In genomic region chr19:10305139-10305806, GRCh38 we compare ENCODE assay signal across 14 cellular contexts. TPM values are rescaled to one million over a fixed set of nuclear protein-coding genes. Genes with fewer than 3 reads are reported as not detected.
DNase-seq lines count a peak whose midpoint lies in the region; FAIRE-seq and TF ChIP-seq lines count a peak whose summit lies in the region.
"Had no signal": no experiment of that assay in that cellular context is flagged by ENCODE, and none has a peak within 500 bp of the region (broad histone marks: within the 10 kb centered on the region; RNA-seq: fewer than 3 reads in every experiment).

No MANE protein-coding gene starts in this region.

- intact Hi-C loops in posterior cingulate gyrus (cut with DNase I), result no loop called here
- intact Hi-C loops in Calu3 (cut with micrococcal nuclease; ENCODE audit: unreplicated experiment), result no loop called here

- no peaks in the 10 kb centered on the region for H3K4me1 Mint-ChIP-seq in Calu3 (ENCODE audit: low read depth, unreplicated experiment)

- TF ChIP-seq CTCF in Calu3 (IDR thresholded peaks at IDR 0.05; ENCODE audit: unreplicated experiment), result no peak

- no peak overlapping the region for H3K27ac Mint-ChIP-seq in Calu3 (ENCODE audit: unreplicated experiment)
- H3K27ac Mint-ChIP-seq: activated CD8-positive, alpha-beta T cell treated with anti-CD3 and anti-CD28 coated beads for 36 hours had no signal

- TF ChIP-seq POLR2A in H54 (IDR thresholded peaks at IDR 0.05; ENCODE audit: low read depth, low read length), result no peak

- CTCF ChIA-PET in Calu3 (lab: Charles Lee), result interaction anchor here (0.5 to 0.7 kb wide), 2 partner anchors 55 to 285 kb away, joined by 3 to 6 read pairs; no protein-coding TSS in a partner anchor

- no peak for FAIRE-seq in H54 (lab: Jason Lieb, UNC)
- FAIRE-seq: islet of Langerhans, pancreas, RCC 7860 had no signal

- no peaks in the 10 kb centered on the region for H3K27me3 Mint-ChIP-seq in Calu3 (ENCODE audit: unreplicated experiment)
- H3K27me3 Mint-ChIP-seq: activated CD8-positive, alpha-beta T cell treated with anti-CD3 and anti-CD28 coated beads for 36 hours had no signal

- H3K4me3 Mint-ChIP-seq in Calu3 (ENCODE audit: low read depth, unreplicated experiment), result no peak overlapping the region
- H3K4me3 Mint-ChIP-seq: activated CD8-positive, alpha-beta T cell treated with anti-CD3 and anti-CD28 coated beads for 36 hours had no signal

- no peaks in the 10 kb centered on the region for H3K9me3 Mint-ChIP-seq in Calu3 (ENCODE audit: low read depth, unreplicated experiment)
- H3K9me3 Mint-ChIP-seq: activated CD8-positive, alpha-beta T cell treated with anti-CD3 and anti-CD28 coated beads for 36 hours had no signal

- BruUV-seq in Calu3 (replicated peaks; lab: Mats Ljungman, UMichigan), result no TSS peak

- DNase-seq in ELR (ENCODE audit: low read depth) (peak; percentile 85), NOMO-1 treated with dmso at 0.1 percent for 144 hours (lab: John Stamatoyannopoulos, UW; ENCODE audit: unreplicated experiment) (peak; percentile 18), dermis blood vessel endothelial cell (peak; percentile 42), posterior cingulate gyrus (peak in 9 of 10 donors; percentile 44 to 95 (median 70)), Calu3 (no peak), H54 (ENCODE audit: insufficient read length, low spot score) (no peak)
- no peak for DNase-seq in NK-92 treated with Interleukin-12 subunit alpha and Interleukin-12 subunit beta, amount 100 ng/mL, for 24 hours (lab: John Stamatoyannopoulos, UW)
- DNase-seq: activated CD8-positive, alpha-beta T cell treated with anti-CD3 and anti-CD28 coated beads for 36 hours; amniotic stem cell; erythroblast; NCI-H1417; pancreas had no signal

- no peaks in the 10 kb centered on the region for H3K36me3 Mint-ChIP-seq in Calu3 (ENCODE audit: insufficient read depth, unreplicated experiment)

RNA-seq across cellular contexts. Expression of gene ZGLP1, which starts 4.3 kb away (rescaled TPM):
- 0.47 and 1.4 TPM in 2 replicates for total RNA-seq in dermis blood vessel endothelial cell
- total RNA-seq in Calu3 (2022), result 4.6 and 7.0 TPM in 2 replicates

RNA-seq across cellular contexts. Expression of gene FDX2, which starts 10.5 kb away (rescaled TPM):
- total RNA-seq in dermis blood vessel endothelial cell (18.7 and 25.4 TPM in 2 replicates), Calu3 (2022) (18.7 and 18.9 TPM in 2 replicates)

RNA-seq across cellular contexts. Expression of gene ICAM5, which starts 15.5 kb away (rescaled TPM):
- 0.09 and 0.17 TPM in 2 replicates for total RNA-seq in dermis blood vessel endothelial cell
- total RNA-seq in Calu3 (2022), result 0.61 and 1.3 TPM in 2 replicates

RNA-seq across cellular contexts. Expression of gene ICAM4, which starts 18.5 kb away (rescaled TPM):
- 0.79 and 0.85 TPM in 2 replicates for total RNA-seq in dermis blood vessel endothelial cell
- total RNA-seq in Calu3 (2022), result 1.6 and 1.7 TPM in 2 replicates

RNA-seq across cellular contexts. Expression of gene RAVER1, which starts 28.1 kb away (rescaled TPM):
- total RNA-seq in dermis blood vessel endothelial cell (13.3 and 30.9 TPM in 2 replicates), Calu3 (2022) (38.5 and 43.2 TPM in 2 replicates)

Comparison
In these comparisons a context has a peak if more than half of its experiments do, and no peak if none do; other contexts are left out.
1. DNase-seq: peak in ELR (single experiment), NOMO-1 treated with dmso at 0.1 percent for 144 hours (single experiment), dermis blood vessel endothelial cell (single experiment) and posterior cingulate gyrus (9 of 10); none in Calu3 (single experiment), H54 (single experiment) and NK-92 treated with Interleukin-12 subunit alpha and Interleukin-12 subunit beta, amount 100 ng/mL, for 24 hours (single experiment).